Comparison of ENCODE assay signal across 23 cellular contexts in the genomic region with DNA sequence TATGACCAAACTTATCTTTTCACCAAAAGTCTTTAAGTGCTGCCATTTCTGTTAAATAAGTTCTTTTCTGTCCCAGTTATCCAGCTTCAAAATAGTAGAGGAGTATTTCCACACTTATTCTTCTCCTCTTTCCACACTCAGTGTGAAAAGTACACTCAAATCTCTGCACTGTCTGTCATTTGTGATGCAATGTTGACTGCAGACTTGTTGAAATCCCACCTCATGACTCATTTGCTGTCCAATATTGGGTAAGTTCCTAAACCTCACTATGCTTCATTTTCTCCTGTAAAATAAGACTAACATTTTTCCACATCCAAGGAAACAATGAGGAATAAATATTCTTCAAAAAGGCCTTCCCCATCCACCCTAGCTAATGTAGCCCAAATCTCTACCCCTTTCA. TPM values are rescaled to one million over a fixed set of nuclear protein-coding genes. Genes with fewer than 3 reads are reported as not detected.
DNase-seq lines count a peak whose midpoint lies in the region; TF ChIP-seq lines count a peak whose summit lies in the region.
"Had no signal": no experiment of that assay in that cellular context is flagged by ENCODE, and none has a peak within 500 bp of the region (broad histone marks: within the 10 kb centered on the region; RNA-seq: fewer than 3 reads in every experiment).

No MANE protein-coding gene starts in this region.

- no peak for TF ChIP-seq CTCF in fibroblast of pulmonary artery (IDR thresholded peaks at IDR 0.05; ENCODE audit: low read length, missing control alignments)

- DNase-seq in LHCN-M2 (ENCODE audit: low read depth) (peak; percentile 30), amniotic epithelial cell (ENCODE audit: low read depth) (peak; percentile 80), fibroblast of pulmonary artery (ENCODE audit: low read depth) (peak; percentile 41), skeletal muscle cell (ENCODE audit: low read depth) (peak; percentile 50), SHP77 treated with DMSO at 0.1 percent for 48 hours (lab: John Stamatoyannopoulos, UW) (no peak), NCI-H748 treated with DMSO at 0.1 percent for 48 hours (lab: John Stamatoyannopoulos, UW) (no peak)
- no peak for DNase-seq in activated CD4-positive, alpha-beta T cell treated with anti-CD3 and anti-CD28 coated beads for 4 hours
- DNase-seq: activated B cell treated with CpG ODN at 0.5 μM for 24 hours; activated CD8-positive, alpha-beta T cell treated with anti-CD3 and anti-CD28 coated beads for 36 hours; activated naive CD4-positive, alpha-beta T cell treated with anti-CD3 and anti-CD28 coated beads, Interleukin-2, amount 10 ng/mL, durations not matched to agents 7 days and 5 days; activated T-cell treated with anti-CD3 and anti-CD28 coated beads, Interleukin-2, amount 50 U/mL, for 24 hours; colonic mucosa; EL; KBM-7; left ventricle myocardium superior; NCI-H1105; NCI-H69; SJCRH30; stimulated activated CD4-positive, alpha-beta T cell treated with anti-CD3 and anti-CD28 coated beads, Interleukin-15, amount 100 ng/mL, for 24 hours; T-helper 17 cell had no signal

- H3K4me3 ChIP-seq in fibroblast of pulmonary artery (replicated peaks; ENCODE audit: low read depth, low read length) (no peak overlapping the region), skeletal muscle cell (ENCODE audit: low read depth, low read length) (no peak overlapping the region)
- H3K4me3 ChIP-seq: ascending aorta, colonic mucosa, SJCRH30, thoracic aorta had no signal

RNA-seq across cellular contexts. Expression of a gene that starts 17.5 kb away (rescaled TPM):
- 1.8 and 2.8 TPM in 2 replicates for total RNA-seq in LHCN-M2 (2014; rRNA removed)
- 0.63 TPM for polyA plus RNA-seq in LHCN-M2 (2012)
- total RNA-seq: ascending aorta had no signal

RNA-seq across cellular contexts. Expression of a gene that starts 17.6 kb away (rescaled TPM):
- 14.8 and 16.1 TPM in 2 replicates for total RNA-seq in LHCN-M2 (2014; rRNA removed)
- polyA plus RNA-seq in LHCN-M2 (2012), result 4.6 TPM

RNA-seq across cellular contexts. Expression of a gene that starts 54.7 kb away (rescaled TPM):
- total RNA-seq in LHCN-M2 (2014; rRNA removed), result not detected in 2 replicates
- polyA plus RNA-seq in LHCN-M2 (2012), result 0.30 TPM
- total RNA-seq: activated B cell treated with CpG ODN at 0.5 μM for 24 hours, OCI-LY7, SJCRH30 had no signal

Comparison
In these comparisons a context has a peak if more than half of its experiments do, and no peak if none do; other contexts are left out.
1. DNase-seq: peak in LHCN-M2 (single experiment), amniotic epithelial cell (single experiment), fibroblast of pulmonary artery (single experiment) and skeletal muscle cell (single experiment); none in SHP77 treated with DMSO at 0.1 percent for 48 hours (single experiment), activated CD4-positive, alpha-beta T cell treated with anti-CD3 and anti-CD28 coated beads for 4 hours (0 of 2) and NCI-H748 treated with DMSO at 0.1 percent for 48 hours (single experiment).